Comparison of ENCODE assay signal across 19 cellular contexts in genomic region chr17:1733047-1733357, GRCh38. TPM values are rescaled to one million over a fixed set of nuclear protein-coding genes. Genes with fewer than 3 reads are reported as not detected.
DNase-seq lines count a peak whose midpoint lies in the region; ATAC-seq and TF ChIP-seq lines count a peak whose summit lies in the region.
"Had no signal": no experiment of that assay in that cellular context is flagged by ENCODE, and none has a peak within 500 bp of the region (broad histone marks: within the 10 kb centered on the region; RNA-seq: fewer than 3 reads in every experiment).

No MANE protein-coding gene starts in this region.

- H3K79me2 ChIP-seq in DND-41 (ENCODE audit: insufficient read depth, low read length) = no peaks in the 10 kb centered on the region

- no peaks in the 10 kb centered on the region for H3K27me3 ChIP-seq in DND-41 (ENCODE audit: insufficient read depth, low read length, poor library complexity)
- H3K27me3 ChIP-seq: SJSA1 had no signal

- POLR2A ChIA-PET in activated CD4-positive, alpha-beta memory T cell treated with anti-CD3 and anti-CD28 coated beads, Interleukin-2, amount 10 ng/mL, durations not matched to agents 7 days and 5 days (lab: Charles Lee) = interaction anchor here (3.1 kb wide), 1 partner anchor 16 kb away, joined by 11 read pairs; no protein-coding TSS in a partner anchor

- H3K36me3 Mint-ChIP-seq in memory B cell = peaks cover 34% of the 10 kb centered on the region
- peaks cover 57% of the 10 kb centered on the region for H3K36me3 Mint-ChIP-seq in stimulated activated memory B cell treated with anti-CD40 and anti-IgM and Interleukin-4, amounts not matched to agents 10 μg/mL and 1 μg/mL and 100 μg/mL, for 72 hours
- H3K36me3 Mint-ChIP-seq in activated CD4-positive, alpha-beta memory T cell treated with anti-CD3 and anti-CD28 coated beads, Interleukin-2, amount 10 ng/mL, durations not matched to agents 7 days and 5 days (ENCODE audit: low read depth) = peaks cover 27% of the 10 kb centered on the region

- no peaks in the 10 kb centered on the region for H3K9me3 ChIP-seq in DND-41 (ENCODE audit: insufficient read depth, low read length, severe bottlenecking)
- H3K9me3 ChIP-seq: A549, SJSA1 had no signal

- no peak overlapping the region for H3K9ac ChIP-seq in DND-41 (ENCODE audit: low read depth, low read length)

- no peaks in the 10 kb centered on the region for H3K4me1 ChIP-seq in DND-41 (ENCODE audit: insufficient read depth, low read length)

- 0 out of 3 replicates have a peak, but pooled peaks have one; percentile 36 for ATAC-seq in DND-41 (ENCODE audit: insufficient read depth, low read depth)
- ATAC-seq in memory B cell (ENCODE audit: low read depth) = peak; percentile 88
- ATAC-seq in stimulated activated memory B cell treated with anti-CD40 and anti-IgM and Interleukin-4, amounts not matched to agents 10 μg/mL and 1 μg/mL and 100 μg/mL, for 72 hours = peak; percentile 87
- ATAC-seq in sciatic nerve = no peak
- no peak for ATAC-seq in HG03442 (IDR thresholded peaks at IDR 0.05; ENCODE audit: unreplicated experiment)
- ATAC-seq in HG03457 (IDR thresholded peaks at IDR 0.05; ENCODE audit: unreplicated experiment) = no peak
- ATAC-seq: A549, HCT116, PC-3 had no signal

- peaks cover 19% of the 10 kb centered on the region for H3K36me3 ChIP-seq in DND-41 (ENCODE audit: insufficient read depth, low read length)

- no peaks in the 10 kb centered on the region for H4K20me1 ChIP-seq in DND-41 (ENCODE audit: insufficient read depth, low read length)

- peak overlapping the region; percentile 68 for H3K4me3 Mint-ChIP-seq in memory B cell
- peak overlapping the region; percentile 56 for H3K4me3 Mint-ChIP-seq in stimulated activated memory B cell treated with anti-CD40 and anti-IgM and Interleukin-4, amounts not matched to agents 10 μg/mL and 1 μg/mL and 100 μg/mL, for 72 hours
- H3K4me3 Mint-ChIP-seq in activated CD4-positive, alpha-beta memory T cell treated with anti-CD3 and anti-CD28 coated beads, Interleukin-2, amount 10 ng/mL, durations not matched to agents 7 days and 5 days = no peak overlapping the region
- H3K4me3 Mint-ChIP-seq: CD4-positive, CD25-positive, alpha-beta regulatory T cell had no signal

- H3K27me3 Mint-ChIP-seq in memory B cell = no peaks in the 10 kb centered on the region
- H3K27me3 Mint-ChIP-seq in stimulated activated memory B cell treated with anti-CD40 and anti-IgM and Interleukin-4, amounts not matched to agents 10 μg/mL and 1 μg/mL and 100 μg/mL, for 72 hours = no peaks in the 10 kb centered on the region
- no peaks in the 10 kb centered on the region for H3K27me3 Mint-ChIP-seq in activated CD4-positive, alpha-beta memory T cell treated with anti-CD3 and anti-CD28 coated beads, Interleukin-2, amount 10 ng/mL, durations not matched to agents 7 days and 5 days
- H3K27me3 Mint-ChIP-seq: CD4-positive, CD25-positive, alpha-beta regulatory T cell had no signal

- H3K27ac Mint-ChIP-seq in memory B cell = peak overlapping the region; percentile 89
- H3K27ac Mint-ChIP-seq in stimulated activated memory B cell treated with anti-CD40 and anti-IgM and Interleukin-4, amounts not matched to agents 10 μg/mL and 1 μg/mL and 100 μg/mL, for 72 hours = peak overlapping the region; percentile 77
- H3K27ac Mint-ChIP-seq in activated CD4-positive, alpha-beta memory T cell treated with anti-CD3 and anti-CD28 coated beads, Interleukin-2, amount 10 ng/mL, durations not matched to agents 7 days and 5 days = no peak overlapping the region
- H3K27ac Mint-ChIP-seq: CD4-positive, CD25-positive, alpha-beta regulatory T cell had no signal

- TF ChIP-seq CTCF in DND-41 (IDR thresholded peaks at IDR 0.05; ENCODE audit: borderline replicate concordance, extremely low read depth, low read length, poor library complexity, severe bottlenecking) = no peak

- no peak overlapping the region for H3K4me2 ChIP-seq in DND-41 (ENCODE audit: insufficient read depth, low read length)
- H3K4me2 ChIP-seq: A549 had no signal

- no peaks in the 10 kb centered on the region for H3K9me3 Mint-ChIP-seq in memory B cell
- no peaks in the 10 kb centered on the region for H3K9me3 Mint-ChIP-seq in stimulated activated memory B cell treated with anti-CD40 and anti-IgM and Interleukin-4, amounts not matched to agents 10 μg/mL and 1 μg/mL and 100 μg/mL, for 72 hours
- no peaks in the 10 kb centered on the region for H3K9me3 Mint-ChIP-seq in activated CD4-positive, alpha-beta memory T cell treated with anti-CD3 and anti-CD28 coated beads, Interleukin-2, amount 10 ng/mL, durations not matched to agents 7 days and 5 days
- H3K9me3 Mint-ChIP-seq: CD4-positive, CD25-positive, alpha-beta regulatory T cell had no signal

- H3K4me1 Mint-ChIP-seq in memory B cell = peaks cover 24% of the 10 kb centered on the region
- H3K4me1 Mint-ChIP-seq in stimulated activated memory B cell treated with anti-CD40 and anti-IgM and Interleukin-4, amounts not matched to agents 10 μg/mL and 1 μg/mL and 100 μg/mL, for 72 hours = peaks cover 60% of the 10 kb centered on the region
- H3K4me1 Mint-ChIP-seq in activated CD4-positive, alpha-beta memory T cell treated with anti-CD3 and anti-CD28 coated beads, Interleukin-2, amount 10 ng/mL, durations not matched to agents 7 days and 5 days = peaks cover 18% of the 10 kb centered on the region

- DNase-seq in DND-41 = no peak
- DNase-seq in NCI-H2171 (lab: John Stamatoyannopoulos, UW) = peak; percentile 57
- DNase-seq in memory B cell (ENCODE audit: low spot score in 2 of 2) = no peak
- DNase-seq in sciatic nerve (ENCODE audit: low spot score) = no peak
- no peak for DNase-seq in activated CD4-positive, alpha-beta memory T cell treated with anti-CD3 and anti-CD28 coated beads, Interleukin-2, amount 10 ng/mL, durations not matched to agents 7 days and 5 days
- DNase-seq: CD4-positive, CD25-positive, alpha-beta regulatory T cell; DMS53; KG1; NCI-H1105 treated with DMSO at 0.1 percent for 48 hours; NCI-H1694 treated with DMSO at 0.1 percent for 48 hours; NCI-H446 treated with DMSO at 0.1 percent for 48 hours; PC-3; SW 1271 had no signal

- H2AFZ ChIP-seq in DND-41 (ENCODE audit: low read depth, low read length) = no peak overlapping the region

- CTCF ChIA-PET in activated CD4-positive, alpha-beta memory T cell treated with anti-CD3 and anti-CD28 coated beads, Interleukin-2, amount 10 ng/mL, durations not matched to agents 7 days and 5 days (lab: Charles Lee) = no interaction called here

- no peak overlapping the region for H3K27ac ChIP-seq in DND-41 (ENCODE audit: low read length)
- H3K27ac ChIP-seq: A549, SJSA1 had no signal

- H3K4me3 ChIP-seq in DND-41 (ENCODE audit: low read depth in 1 of 2, low read length in 2 of 2) = no peak overlapping the region
- H3K4me3 ChIP-seq: A549, SJSA1 had no signal

- intact Hi-C loops in sciatic nerve (cut with DNase I) = no loop called here

RNA-seq across cellular contexts. Expression of gene WDR81, which starts 8.5 kb away (rescaled TPM):
- total RNA-seq in sciatic nerve = 26.1 TPM
- 10 to 100 TPM; 33.3 to 35.1 TPM for total RNA-seq in activated CD4-positive, alpha-beta memory T cell treated with anti-CD3 and anti-CD28 coated beads, Interleukin-2, amount 10 ng/mL, durations not matched to agents 7 days and 5 days

RNA-seq across cellular contexts. Expression of gene SERPINF2, which starts 9.7 kb away (rescaled TPM):
- total RNA-seq in sciatic nerve = 3.2 TPM
- under 1 TPM; 0.23 to 0.55 TPM for total RNA-seq in activated CD4-positive, alpha-beta memory T cell treated with anti-CD3 and anti-CD28 coated beads, Interleukin-2, amount 10 ng/mL, durations not matched to agents 7 days and 5 days
- total RNA-seq: SJSA1 had no signal

RNA-seq across cellular contexts. Expression of gene TLCD2, which starts 22.8 kb away (rescaled TPM):
- total RNA-seq in sciatic nerve = 13.6 TPM
- under 1 TPM; 0.65 to 0.75 TPM for total RNA-seq in activated CD4-positive, alpha-beta memory T cell treated with anti-CD3 and anti-CD28 coated beads, Interleukin-2, amount 10 ng/mL, durations not matched to agents 7 days and 5 days

RNA-seq across cellular contexts. Expression of gene SERPINF1, which starts 28.9 kb away (rescaled TPM):
- total RNA-seq in sciatic nerve = 592 TPM
- total RNA-seq in activated CD4-positive, alpha-beta memory T cell treated with anti-CD3 and anti-CD28 coated beads, Interleukin-2, amount 10 ng/mL, durations not matched to agents 7 days and 5 days = not detected
- total RNA-seq: CD4-positive, CD25-positive, alpha-beta regulatory T cell; SJSA1 had no signal

RNA-seq across cellular contexts. Expression of gene PRPF8, which starts 48.3 kb away (rescaled TPM):
- 285 TPM for total RNA-seq in sciatic nerve
- 100 to 1,000 TPM; 264 to 267 TPM for total RNA-seq in activated CD4-positive, alpha-beta memory T cell treated with anti-CD3 and anti-CD28 coated beads, Interleukin-2, amount 10 ng/mL, durations not matched to agents 7 days and 5 days

Comparison
In these comparisons a context has a peak if more than half of its experiments do, and no peak if none do; other contexts are left out.
1. ATAC-seq: peak in DND-41 (single experiment), memory B cell (single experiment) and stimulated activated memory B cell treated with anti-CD40 and anti-IgM and Interleukin-4, amounts not matched to agents 10 μg/mL and 1 μg/mL and 100 μg/mL, for 72 hours (single experiment); none in sciatic nerve (single experiment), HG03442 (single experiment) and HG03457 (single experiment).